ENCODE assay signal across 17 cellular contexts in the genomic region with DNA sequence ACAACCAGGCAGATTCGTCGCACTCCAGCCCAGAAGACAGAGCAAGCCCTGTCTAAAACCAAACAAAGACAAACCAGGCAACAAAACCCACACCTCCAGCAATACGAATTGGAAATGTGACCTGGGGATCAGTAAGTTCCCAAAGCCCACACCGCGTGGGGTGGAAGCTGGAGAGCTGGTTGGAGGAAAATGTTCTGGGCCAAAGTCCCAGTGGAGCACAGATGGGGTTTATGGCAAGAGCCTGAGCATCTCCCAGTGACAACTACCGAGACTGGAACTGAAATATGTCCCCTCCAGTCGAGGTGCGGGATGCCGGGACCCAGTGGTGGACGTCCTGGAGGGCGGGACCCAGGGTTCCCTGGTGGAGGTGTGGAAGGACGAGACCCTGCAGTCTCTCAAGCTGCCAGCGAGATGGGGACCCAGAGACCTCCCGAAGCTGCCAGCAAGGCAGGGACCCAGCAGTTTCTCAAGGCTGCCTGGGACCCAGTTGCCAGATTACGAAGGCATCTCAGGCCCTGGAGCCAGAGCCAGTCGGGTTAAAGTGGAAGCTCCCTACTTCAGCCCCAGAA. TPM values are rescaled to one million over a fixed set of nuclear protein-coding genes. Genes with fewer than 3 reads are reported as not detected.
"Had no signal": no experiment of that assay in that cellular context is flagged by ENCODE, and none has a peak within 500 bp of the region (broad histone marks: within the 10 kb centered on the region; RNA-seq: fewer than 3 reads in every experiment).

No MANE protein-coding gene starts in this region.

- H3K27me3 ChIP-seq: dorsolateral prefrontal cortex, heart left ventricle, neural progenitor cell, sigmoid colon, stomach had no signal

- H3K9me3 ChIP-seq: heart left ventricle, sigmoid colon, stomach had no signal

- H3K4me3 Mint-ChIP-seq: natural killer cell, neural progenitor cell had no signal

- H3K27ac ChIP-seq: dorsolateral prefrontal cortex, heart left ventricle, neural progenitor cell, parathyroid adenoma, sigmoid colon, skin epidermis, stomach had no signal

- DNase-seq: cortex of kidney; dorsolateral prefrontal cortex; effector memory CD4-positive, alpha-beta T cell; heart left ventricle; hippocampal formation; left colon; left ventricle myocardium superior; natural killer cell; sigmoid colon; stimulated activated CD4-positive, alpha-beta T cell treated with anti-CD3 and anti-CD28 coated beads, Interleukin-2, amount 100 ng/mL, for 24 hours; stimulated activated naive CD4-positive, alpha-beta T cell; stomach had no signal

- H3K4me3 ChIP-seq: dorsolateral prefrontal cortex, heart left ventricle, lung, neural progenitor cell, sigmoid colon, skin epidermis, stomach had no signal

- H3K27ac Mint-ChIP-seq: natural killer cell, neural progenitor cell had no signal

- H3K4me1 Mint-ChIP-seq: natural killer cell had no signal

- H3K9me3 Mint-ChIP-seq: natural killer cell, neural progenitor cell had no signal

- H3K4me1 ChIP-seq: heart left ventricle, parathyroid adenoma, sigmoid colon, stomach had no signal

- ATAC-seq: heart left ventricle, left ventricle myocardium superior, natural killer cell had no signal

RNA-seq across cellular contexts. Expression of a gene that starts 22.4 kb away (rescaled TPM):
- total RNA-seq: myocyte had no signal
